Comparison of ENCODE assay signal across 1 cellular context in the genomic region with DNA sequence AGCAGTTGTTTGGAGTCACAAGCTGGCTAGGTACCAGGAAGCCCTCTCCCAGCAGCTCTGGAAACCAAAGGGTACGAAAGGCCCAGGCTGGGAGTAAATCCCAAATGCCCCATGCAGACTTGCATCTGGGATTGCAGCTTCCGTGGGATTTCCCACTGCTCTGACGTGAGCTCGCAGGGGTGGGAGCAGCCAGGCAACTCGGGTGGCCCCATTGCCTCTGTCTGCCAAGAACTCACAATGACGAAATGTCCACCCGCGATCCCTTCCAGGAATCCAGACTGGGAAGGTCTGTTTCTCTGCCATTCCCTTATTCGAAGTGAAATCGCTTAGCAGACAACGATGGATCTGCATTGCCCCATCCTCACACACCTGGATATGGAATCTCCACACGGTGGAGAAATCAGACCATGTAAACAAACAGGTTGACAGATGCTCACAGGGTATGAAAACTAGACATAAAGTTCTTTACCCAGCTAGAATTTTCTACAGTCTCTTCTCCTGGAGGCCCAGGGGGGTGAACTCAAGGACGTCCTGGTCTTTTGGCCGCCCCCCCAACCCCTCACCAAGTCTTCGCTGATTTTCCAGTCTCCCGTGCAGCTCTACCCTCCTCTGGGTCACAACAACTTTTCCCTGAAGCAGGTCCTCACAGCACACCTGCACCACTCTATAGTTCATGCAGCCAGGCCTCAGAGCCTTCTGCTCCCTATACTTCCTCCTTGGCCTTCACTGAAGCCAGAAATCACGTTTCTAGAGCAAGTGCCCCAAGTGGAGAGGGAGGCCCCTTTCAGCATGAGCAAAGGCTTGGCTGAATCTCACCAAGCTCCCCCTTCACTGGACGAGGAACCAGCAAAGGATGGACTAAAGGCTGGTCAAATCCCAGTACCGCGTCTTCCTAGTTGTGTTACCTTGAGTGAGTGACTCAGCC.
A peak's percentile ranks its signal among the peaks of the same experiment; 100 is the strongest.
TF ChIP-seq lines count a peak whose summit lies in the region.

No MANE protein-coding gene starts in this region.

TF ChIP-seq in IMR-90, 13 proteins besides CTCF, POLR2A, EP300 and RAD21:
- no peak for TF ChIP-seq NFE2L2 (IDR thresholded peaks at IDR 0.05; ENCODE audit: low read depth, low read length)
- TF ChIP-seq RFX5 (IDR thresholded peaks at IDR 0.05; ENCODE audit: low read depth, low read length), result no peak
- TF ChIP-seq MAFK (IDR thresholded peaks at IDR 0.05; ENCODE audit: low read depth, low read length), result no peak
- TF ChIP-seq CEBPB (IDR thresholded peaks at IDR 0.05; ENCODE audit: low read depth, low read length), result peak; percentile 60; the same call in 1 of the 2 replicates
- TF ChIP-seq BHLHE40 (IDR thresholded peaks at IDR 0.05; ENCODE audit: low read depth, low read length), result no peak
- TF ChIP-seq CHD1 (IDR thresholded peaks at IDR 0.05; ENCODE audit: low read depth, low read length), result no peak
- TF ChIP-seq MAZ (IDR thresholded peaks at IDR 0.05; ENCODE audit: borderline replicate concordance, low read depth, low read length), result peak; percentile 22; the same call in 1 of the 2 replicates
